Comparison of ENCODE assay signal across 36 cellular contexts in genomic region chr15:38229700-38230099, GRCh38. TPM values are rescaled to one million over a fixed set of nuclear protein-coding genes. Genes with fewer than 3 reads are reported as not detected.
A peak's percentile ranks its signal among the peaks of the same experiment; 100 is the strongest.
DNase-seq lines count a peak whose midpoint lies in the region; FAIRE-seq and TF ChIP-seq lines count a peak whose summit lies in the region.
"Had no signal": no experiment of that assay in that cellular context is flagged by ENCODE, and none has a peak within 500 bp of the region (broad histone marks: within the 10 kb centered on the region; RNA-seq: fewer than 3 reads in every experiment).

No MANE protein-coding gene starts in this region.

- H2AFZ ChIP-seq in Karpas-422 (ENCODE audit: low read length): no peak overlapping the region
- no peak overlapping the region for H2AFZ ChIP-seq in astrocyte (ENCODE audit: low read depth, low read length)

- CTCF ChIA-PET in CD8-positive, alpha-beta memory T cell (lab: Charles Lee): no interaction called here
- CTCF ChIA-PET in activated CD4-positive, alpha-beta T cell treated with anti-CD3 and anti-CD28 coated beads, Interleukin-2, amount 10 ng/mL, durations not matched to agents 7 days and 5 days (lab: Charles Lee): no interaction called here

- DNase-seq in EH (ENCODE audit: low read depth) (peak; percentile 19), Karpas-422 (peak; percentile 28), astrocyte (ENCODE audit: low read depth) (no peak), iris pigment epithelial cell (ENCODE audit: low read depth) (peak; percentile 73), inferior parietal cortex (ENCODE audit: extremely low spot score) (no peak), islet precursor cell (no peak)
- no peak for DNase-seq in CD8-positive, alpha-beta memory T cell
- DNase-seq in activated CD4-positive, alpha-beta T cell treated with anti-CD3 and anti-CD28 coated beads, Interleukin-2, amount 10 ng/mL, durations not matched to agents 7 days and 5 days: no peak
- DNase-seq: activated CD4-positive, alpha-beta memory T cell treated with anti-CD3 and anti-CD28 coated beads, Interleukin-2, amount 10 ng/mL, durations not matched to agents 7 days and 5 days; activated CD4-positive, alpha-beta T cell treated with anti-CD3 and anti-CD28 coated beads for 1 hour; activated CD8-positive, alpha-beta memory T cell treated with anti-CD3 and anti-CD28 coated beads, Interleukin-2, amount 50 U/mL, for 4 hours; activated naive CD4-positive, alpha-beta T cell; activated naive CD8-positive, alpha-beta T cell treated with anti-CD3 and anti-CD28 coated beads, Interleukin-2, amount 50 U/mL, for 24 hours; CD4-positive, CD25-positive, alpha-beta regulatory T cell; DND-41; H7; left ventricle myocardium inferior; midbrain; naive B cell; NCI-H2107; NCI-H446 treated with DMSO at 0.1 percent for 48 hours; NCI-H82; right lobe of liver; stimulated activated CD4-positive, alpha-beta T cell treated with anti-CD3 and anti-CD28 coated beads, Interleukin-12 subunit alpha, Interleukin-12 subunit beta, amount 100 ng/mL, for 4 hours; stimulated activated CD4-positive, alpha-beta T cell treated with anti-CD3 and anti-CD28 coated beads, Interleukin-2, amount 100 ng/mL, for 48 hours; thyroid gland had no signal

- H3K79me2 ChIP-seq in Karpas-422 (ENCODE audit: low read length): no peaks in the 10 kb centered on the region
- H3K79me2 ChIP-seq in astrocyte (ENCODE audit: insufficient read depth, low read length): no peaks in the 10 kb centered on the region

- peaks cover 6% of the 10 kb centered on the region for H3K4me1 Mint-ChIP-seq in astrocyte (ENCODE audit: low read depth, unreplicated experiment)
- H3K4me1 Mint-ChIP-seq in CD8-positive, alpha-beta memory T cell: no peaks in the 10 kb centered on the region
- no peaks in the 10 kb centered on the region for H3K4me1 Mint-ChIP-seq in activated CD4-positive, alpha-beta T cell treated with anti-CD3 and anti-CD28 coated beads, Interleukin-2, amount 10 ng/mL, durations not matched to agents 7 days and 5 days
- H3K4me1 Mint-ChIP-seq: activated CD4-positive, alpha-beta memory T cell treated with anti-CD3 and anti-CD28 coated beads, Interleukin-2, amount 10 ng/mL, durations not matched to agents 7 days and 5 days; activated naive CD8-positive, alpha-beta T cell treated with anti-CD3 and anti-CD28 coated beads, Interleukin-2, amount 50 U/mL, for 24 hours; central memory CD8-positive, alpha-beta T cell; naive B cell had no signal

- no peak overlapping the region for H3K9ac ChIP-seq in Karpas-422 (ENCODE audit: low read length)
- no peak overlapping the region for H3K9ac ChIP-seq in astrocyte (ENCODE audit: low read length)
- H3K9ac ChIP-seq: KMS-11 had no signal

- H3K27me3 ChIP-seq in Karpas-422 (ENCODE audit: low read length) (no peaks in the 10 kb centered on the region), astrocyte (ENCODE audit: insufficient read depth, low read length) (no peaks in the 10 kb centered on the region)
- no peaks in the 10 kb centered on the region for H3K27me3 ChIP-seq in CD8-positive, alpha-beta memory T cell (ENCODE audit: insufficient read depth, low read length, poor library complexity, severe bottlenecking)
- H3K27me3 ChIP-seq: right lobe of liver, thyroid gland, vagina had no signal

- H3K36me3 ChIP-seq in Karpas-422 (ENCODE audit: insufficient read depth, low read length): no peaks in the 10 kb centered on the region
- no peaks in the 10 kb centered on the region for H3K36me3 ChIP-seq in astrocyte (ENCODE audit: insufficient read depth, low read length)
- no peaks in the 10 kb centered on the region for H3K36me3 ChIP-seq in CD8-positive, alpha-beta memory T cell (ENCODE audit: insufficient read depth, low read length)
- H3K36me3 ChIP-seq: left ventricle myocardium inferior, prostate gland, right lobe of liver, thyroid gland, vagina had no signal

- no peak overlapping the region for H3K27ac Mint-ChIP-seq in astrocyte (ENCODE audit: unreplicated experiment)
- H3K27ac Mint-ChIP-seq in CD8-positive, alpha-beta memory T cell: no peak overlapping the region
- no peak overlapping the region for H3K27ac Mint-ChIP-seq in activated CD4-positive, alpha-beta T cell treated with anti-CD3 and anti-CD28 coated beads, Interleukin-2, amount 10 ng/mL, durations not matched to agents 7 days and 5 days
- H3K27ac Mint-ChIP-seq: activated CD4-positive, alpha-beta memory T cell treated with anti-CD3 and anti-CD28 coated beads, Interleukin-2, amount 10 ng/mL, durations not matched to agents 7 days and 5 days; activated naive CD8-positive, alpha-beta T cell treated with anti-CD3 and anti-CD28 coated beads, Interleukin-2, amount 50 U/mL, for 24 hours; CD4-positive, CD25-positive, alpha-beta regulatory T cell; naive B cell had no signal

- H3K9me3 Mint-ChIP-seq in astrocyte (ENCODE audit: unreplicated experiment): no peaks in the 10 kb centered on the region
- H3K9me3 Mint-ChIP-seq in CD8-positive, alpha-beta memory T cell: no peaks in the 10 kb centered on the region
- H3K9me3 Mint-ChIP-seq in activated CD4-positive, alpha-beta T cell treated with anti-CD3 and anti-CD28 coated beads, Interleukin-2, amount 10 ng/mL, durations not matched to agents 7 days and 5 days: no peaks in the 10 kb centered on the region
- H3K9me3 Mint-ChIP-seq: activated CD4-positive, alpha-beta memory T cell treated with anti-CD3 and anti-CD28 coated beads, Interleukin-2, amount 10 ng/mL, durations not matched to agents 7 days and 5 days; activated naive CD8-positive, alpha-beta T cell treated with anti-CD3 and anti-CD28 coated beads, Interleukin-2, amount 50 U/mL, for 24 hours; CD4-positive, CD25-positive, alpha-beta regulatory T cell; central memory CD8-positive, alpha-beta T cell; naive B cell had no signal

- H4K20me1 ChIP-seq in Karpas-422 (ENCODE audit: insufficient read depth, low read depth, low read length): no peaks in the 10 kb centered on the region
- no peaks in the 10 kb centered on the region for H4K20me1 ChIP-seq in astrocyte (ENCODE audit: insufficient read depth, low read length)

- H3K36me3 Mint-ChIP-seq in astrocyte (ENCODE audit: low read depth, unreplicated experiment): no peaks in the 10 kb centered on the region
- H3K36me3 Mint-ChIP-seq in CD8-positive, alpha-beta memory T cell: no peaks in the 10 kb centered on the region
- H3K36me3 Mint-ChIP-seq in activated CD4-positive, alpha-beta T cell treated with anti-CD3 and anti-CD28 coated beads, Interleukin-2, amount 10 ng/mL, durations not matched to agents 7 days and 5 days (ENCODE audit: low read depth): no peaks in the 10 kb centered on the region
- H3K36me3 Mint-ChIP-seq: CD4-positive, CD25-positive, alpha-beta regulatory T cell; naive B cell had no signal

- H3K27me3 Mint-ChIP-seq in astrocyte (ENCODE audit: low read depth, unreplicated experiment): no peaks in the 10 kb centered on the region
- H3K27me3 Mint-ChIP-seq in CD8-positive, alpha-beta memory T cell: peaks cover 0 to 7% of the 10 kb centered on the region in 2 donors
- peaks cover 7% of the 10 kb centered on the region for H3K27me3 Mint-ChIP-seq in activated CD4-positive, alpha-beta T cell treated with anti-CD3 and anti-CD28 coated beads, Interleukin-2, amount 10 ng/mL, durations not matched to agents 7 days and 5 days
- H3K27me3 Mint-ChIP-seq: central memory CD8-positive, alpha-beta T cell had no signal

- no peak overlapping the region for H3K4me3 Mint-ChIP-seq in astrocyte (ENCODE audit: unreplicated experiment)
- no peak overlapping the region for H3K4me3 Mint-ChIP-seq in CD8-positive, alpha-beta memory T cell
- H3K4me3 Mint-ChIP-seq in activated CD4-positive, alpha-beta T cell treated with anti-CD3 and anti-CD28 coated beads, Interleukin-2, amount 10 ng/mL, durations not matched to agents 7 days and 5 days: no peak overlapping the region
- H3K4me3 Mint-ChIP-seq: activated CD4-positive, alpha-beta memory T cell treated with anti-CD3 and anti-CD28 coated beads, Interleukin-2, amount 10 ng/mL, durations not matched to agents 7 days and 5 days; activated naive CD8-positive, alpha-beta T cell treated with anti-CD3 and anti-CD28 coated beads, Interleukin-2, amount 50 U/mL, for 24 hours; CD4-positive, CD25-positive, alpha-beta regulatory T cell; central memory CD8-positive, alpha-beta T cell; naive B cell had no signal

- H3K4me2 ChIP-seq in Karpas-422 (ENCODE audit: low read depth, low read length, poor library complexity, severe bottlenecking) (no peak overlapping the region), astrocyte (ENCODE audit: low read length) (no peak overlapping the region)
- H3K4me2 ChIP-seq: A549, KMS-11 had no signal

- no peaks in the 10 kb centered on the region for H3K9me3 ChIP-seq in Karpas-422 (ENCODE audit: low read length)
- no peaks in the 10 kb centered on the region for H3K9me3 ChIP-seq in astrocyte (ENCODE audit: insufficient read depth, low read depth, low read length)
- no peaks in the 10 kb centered on the region for H3K9me3 ChIP-seq in CD8-positive, alpha-beta memory T cell (ENCODE audit: low read length)
- H3K9me3 ChIP-seq: A549, left ventricle myocardium inferior, prostate gland, right lobe of liver, thyroid gland, vagina had no signal

- POLR2A ChIA-PET in CD8-positive, alpha-beta memory T cell (lab: Charles Lee): no interaction called here
- POLR2A ChIA-PET in activated CD4-positive, alpha-beta T cell treated with anti-CD3 and anti-CD28 coated beads, Interleukin-2, amount 10 ng/mL, durations not matched to agents 7 days and 5 days (lab: Charles Lee): no interaction called here

- H3K27ac ChIP-seq in Karpas-422 (ENCODE audit: low read length) (no peak overlapping the region), astrocyte (ENCODE audit: low read depth, low read length) (no peak overlapping the region)
- H3K27ac ChIP-seq in CD8-positive, alpha-beta memory T cell (ENCODE audit: low read depth, low read length): no peak overlapping the region
- H3K27ac ChIP-seq: A549, KMS-11, left ventricle myocardium inferior, prostate gland, right lobe of liver, SK-N-MC, thyroid gland, vagina had no signal

- H3K4me3 ChIP-seq in Karpas-422 (ENCODE audit: low read length): no peak overlapping the region
- no peak overlapping the region for H3K4me3 ChIP-seq in astrocyte (ENCODE audit: insufficient read depth, low read depth, low read length)
- no peak overlapping the region for H3K4me3 ChIP-seq in CD8-positive, alpha-beta memory T cell (ENCODE audit: low read length)
- H3K4me3 ChIP-seq: A549, left ventricle myocardium inferior, prostate gland, right lobe of liver, SK-N-MC, thyroid gland, vagina had no signal

- H3K4me1 ChIP-seq in Karpas-422 (ENCODE audit: low read length): no peaks in the 10 kb centered on the region
- H3K4me1 ChIP-seq in astrocyte (ENCODE audit: insufficient read depth, low read length): peaks cover 6% of the 10 kb centered on the region
- no peaks in the 10 kb centered on the region for H3K4me1 ChIP-seq in CD8-positive, alpha-beta memory T cell (ENCODE audit: insufficient read depth, low read length)
- H3K4me1 ChIP-seq: prostate gland, right lobe of liver, thyroid gland, vagina had no signal

- TF ChIP-seq CTCF in astrocyte (IDR thresholded peaks at IDR 0.05; ENCODE audit: insufficient read depth, low read depth, low read length): no peak

- no peaks in the 10 kb centered on the region for H3K9me2 ChIP-seq in Karpas-422 (replicated peaks; ENCODE audit: insufficient read depth, low read length)

- peak; percentile 20 for FAIRE-seq in astrocyte (lab: Jason Lieb, UNC)
- FAIRE-seq: A549, D721Med, endometrium, islet of Langerhans, TTC549 had no signal

RNA-seq across cellular contexts. Expression of gene SPRED1, which starts 22.9 kb away (rescaled TPM):
- total RNA-seq in Karpas-422 (2014; rRNA removed; shearing (Covaris generic); ENCODE audit: low replicate concordance): 25.6 and 27.7 TPM in 2 replicates
- 29.5 and 31.7 TPM in 2 replicates for total RNA-seq in astrocyte
- total RNA-seq in CD8-positive, alpha-beta memory T cell: 1 to 10 TPM; 1.2 to 1.4 TPM
- polyA plus RNA-seq in CD8-positive, alpha-beta memory T cell: 0.35 TPM
- total RNA-seq in activated CD4-positive, alpha-beta T cell treated with anti-CD3 and anti-CD28 coated beads, Interleukin-2, amount 10 ng/mL, durations not matched to agents 7 days and 5 days: under 1 TPM; 0.15 to 0.29 TPM
- total RNA-seq: CD4-positive, CD25-positive, alpha-beta regulatory T cell had no signal

Comparison
In these comparisons a context has a peak if more than half of its experiments do, and no peak if none do; other contexts are left out.
1. DNase-seq: peak in EH (single experiment), Karpas-422 (single experiment) and iris pigment epithelial cell (single experiment); none in astrocyte (single experiment), inferior parietal cortex (single experiment), CD8-positive, alpha-beta memory T cell (0 of 5), activated CD4-positive, alpha-beta T cell treated with anti-CD3 and anti-CD28 coated beads, Interleukin-2, amount 10 ng/mL, durations not matched to agents 7 days and 5 days (single experiment) and islet precursor cell (single experiment).
2. RNA of gene SPRED1, which starts 22.9 kb away (total RNA-seq): 29.5 to 31.7 TPM in astrocyte and 25.6 to 27.7 TPM in Karpas-422; 1.2 to 1.4 TPM in CD8-positive, alpha-beta memory T cell and 0.15 to 0.29 TPM in activated CD4-positive, alpha-beta T cell treated with anti-CD3 and anti-CD28 coated beads, Interleukin-2, amount 10 ng/mL, durations not matched to agents 7 days and 5 days; every median in the first group is over 10 times any median in the second.